14 cellular contexts compared by ENCODE assay signal in the genomic region with DNA sequence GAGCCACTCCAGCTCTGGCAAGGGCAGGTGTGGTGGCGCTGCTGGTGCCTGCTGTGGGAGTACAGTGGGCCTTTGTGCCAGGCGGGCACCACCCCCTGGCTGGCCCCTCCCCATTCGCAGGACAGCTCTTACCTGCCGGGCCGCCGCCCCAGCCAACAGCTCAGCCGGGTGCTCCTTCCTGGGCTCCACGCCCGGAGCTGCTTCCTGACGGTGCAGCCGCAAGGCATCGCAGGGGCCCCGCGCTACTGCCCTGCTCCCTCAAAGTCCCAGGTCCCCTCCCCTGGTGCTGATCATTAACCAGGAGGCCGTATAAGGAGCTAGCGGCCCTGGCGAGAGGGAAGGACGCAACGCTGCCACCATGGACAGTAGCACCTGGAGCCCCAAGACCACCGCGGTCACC. TPM values are rescaled to one million over a fixed set of nuclear protein-coding genes. Genes with fewer than 3 reads are reported as not detected.
DNase-seq lines count a peak whose midpoint lies in the region; ATAC-seq, FAIRE-seq and TF ChIP-seq lines count a peak whose summit lies in the region.
"Had no signal": no experiment of that assay in that cellular context is flagged by ENCODE, and none has a peak within 500 bp of the region (broad histone marks: within the 10 kb centered on the region; RNA-seq: fewer than 3 reads in every experiment).

Gene SLC5A1, plus strand, starts transcription at position 338 of the 400 bp plus-strand sequence. Its CDS starts 21 bp downstream, at position 359.

- TF ChIP-seq POLR2A in upper lobe of left lung (IDR thresholded peaks at IDR 0.05) (no peak), GM12891 (IDR thresholded peaks at IDR 0.05; ENCODE audit: low read depth, low read length) (no peak)

- H3K4me1 ChIP-seq in kidney (ENCODE audit: control insufficient read depth in 1 of 2, insufficient read depth in 1 of 2, low read depth in 1 of 2, low read length in 2 of 2) (no peaks in the 10 kb centered on the region), upper lobe of left lung (peaks cover 0 to 5% (median 0%) of the 10 kb centered on the region in 4 donors)

- intact Hi-C loops in kidney (cut with DNase I) = no loop called here

- no peak within 1 kb of the TSS for H3K9ac ChIP-seq in kidney (ENCODE audit: low read length in 2 of 2)

- H3K4me3 ChIP-seq in kidney (ENCODE audit: low read length in 2 of 2) (peak within 1 kb of the TSS in 1 of 2 donors; percentile 32), upper lobe of left lung (no peak within 1 kb of the TSS)
- H3K4me3 ChIP-seq: SJCRH30 had no signal

- H3K36me3 ChIP-seq in kidney (ENCODE audit: control insufficient read depth in 1 of 2, insufficient read depth in 2 of 2, low read length in 2 of 2) (no peaks in the 10 kb centered on the region), upper lobe of left lung (no peaks in the 10 kb centered on the region)
- H3K36me3 ChIP-seq: SJCRH30 had no signal

- WGBS in upper lobe of left lung, 2 donors = 6 to 45% methylated on average over 5 to 7 of the region's 21 CpGs

- no peak for TF ChIP-seq EP300 in upper lobe of left lung (IDR thresholded peaks at IDR 0.05)

- H3K9me3 ChIP-seq in kidney (ENCODE audit: control insufficient read depth in 1 of 2, low read length in 2 of 2) (no peaks in the 10 kb centered on the region), upper lobe of left lung (no peaks in the 10 kb centered on the region)
- H3K9me3 ChIP-seq: SJCRH30 had no signal

- H3K27ac ChIP-seq in kidney (ENCODE audit: low read depth in 2 of 2, low read length in 2 of 2) (no peak within 1 kb of the TSS), upper lobe of left lung (no peak within 1 kb of the TSS)
- H3K27ac ChIP-seq: SJCRH30 had no signal

- no peaks in the 10 kb centered on the region for H3K27me3 ChIP-seq in upper lobe of left lung
- H3K27me3 ChIP-seq: SJCRH30 had no signal

- TF ChIP-seq CTCF in kidney (IDR thresholded peaks at IDR 0.05; ENCODE audit: borderline replicate concordance, extremely low read depth, insufficient read depth) (no peak), upper lobe of left lung (IDR thresholded peaks at IDR 0.05) (no peak)

- no peak for FAIRE-seq in kidney (lab: Jason Lieb, UNC)
- FAIRE-seq in GM12891 (lab: Jason Lieb, UNC) = no peak

- ATAC-seq in upper lobe of left lung (ENCODE audit: low FRiP score in 2 of 2) = peak in 1 of 2 donors; percentile 31
- ATAC-seq: stimulated activated naive CD8-positive, alpha-beta T cell treated with anti-CD3 and anti-CD28 coated beads, Interleukin-15, amount 100 ng/mL, for 72 hours had no signal

- DNase-seq in NCI-H748 (lab: John Stamatoyannopoulos, UW; ENCODE audit: unreplicated experiment) (peak; percentile 50), NCI-H748 treated with DMSO at 0.1 percent for 48 hours (lab: John Stamatoyannopoulos, UW) (no peak), SW480 (ENCODE audit: low spot score) (peak; percentile 87), kidney (peak; percentile 85), upper lobe of left lung (peak; percentile 53 to 81), NCI-H1694 (lab: John Stamatoyannopoulos, UW) (no peak), GM12891 (ENCODE audit: insufficient read length, low spot score) (no peak)
- no peak for DNase-seq in activated CD4-positive, alpha-beta T cell treated with anti-CD3 and anti-CD28 coated beads, Interleukin-2, amount 50 U/mL, for 4 hours
- DNase-seq: SJCRH30; stimulated activated naive CD8-positive, alpha-beta T cell treated with anti-CD3 and anti-CD28 coated beads, Interleukin-15, amount 100 ng/mL, for 72 hours had no signal

TF ChIP-seq in GM12891, 5 proteins besides CTCF, POLR2A, EP300 and RAD21:
- no peak for TF ChIP-seq SPI1 (IDR thresholded peaks at IDR 0.05; ENCODE audit: low read depth, low read length)
- TF ChIP-seq POLR2AphosphoS5 (IDR thresholded peaks at IDR 0.05; ENCODE audit: low read depth, low read length) = no peak
- TF ChIP-seq PAX5 (IDR thresholded peaks at IDR 0.05; ENCODE audit: insufficient read depth, low read length, severe bottlenecking) = no peak
- TF ChIP-seq POU2F2 (IDR thresholded peaks at IDR 0.05; ENCODE audit: low read depth, low read length) = no peak
- TF ChIP-seq TAF1 (IDR thresholded peaks at IDR 0.05; ENCODE audit: low read depth, low read length) = no peak

RNA-seq across cellular contexts. Expression of gene SLC5A1, which starts in this region (rescaled TPM):
- total RNA-seq in kidney (3.0 TPM), upper lobe of left lung (10 to 100 TPM in 1 of 6 donors, 1 to 10 TPM in 4, not detected in 1; 1.1 to 10.0 (median 2.0) TPM)
- 1.0 TPM for polyA plus RNA-seq in kidney (ENCODE audit: insufficient read depth, low read depth, low replicate concordance)
- polyA plus RNA-seq in GM12891 (2012; ENCODE audit: low read depth, missing spikeins) = 0.01 TPM
- total RNA-seq: A172, fibroblast of lung, HT1080, osteoblast, SJCRH30 had no signal
- polyA plus RNA-seq: fibroblast of lung had no signal

Comparison
In these comparisons a context has a peak if more than half of its experiments do, and no peak if none do; other contexts are left out.
1. DNase-seq: peak in NCI-H748 (single experiment), SW480 (single experiment), kidney (single experiment) and upper lobe of left lung (2 of 2); none in NCI-H748 treated with DMSO at 0.1 percent for 48 hours (single experiment), NCI-H1694 (single experiment), activated CD4-positive, alpha-beta T cell treated with anti-CD3 and anti-CD28 coated beads, Interleukin-2, amount 50 U/mL, for 4 hours (0 of 2) and GM12891 (single experiment).